In genomic region chr22:38187413-38188212, GRCh38 we compare ENCODE assay signal across 16 cellular contexts. TPM values are rescaled to one million over a fixed set of nuclear protein-coding genes. Genes with fewer than 3 reads are reported as not detected.
DNase-seq lines count a peak whose midpoint lies in the region; ATAC-seq, FAIRE-seq and TF ChIP-seq lines count a peak whose summit lies in the region.
"Had no signal": no experiment of that assay in that cellular context is flagged by ENCODE, and none has a peak within 500 bp of the region (broad histone marks: within the 10 kb centered on the region; RNA-seq: fewer than 3 reads in every experiment).

No MANE protein-coding gene starts in this region.

- POLR2A ChIA-PET in WTC11 (lab: Charles Lee): interaction anchor here (1.2 kb wide), 1 partner anchor 14 kb away, joined by 4 read pairs; the partner anchor contains the start of gene MAFF

- DNase-seq in HCEC 1CT (peak; percentile 52), NCI-H2171 treated with DMSO at 0.1 percent for 48 hours (lab: John Stamatoyannopoulos, UW) (peak; percentile 57), fibroblast of gingiva (ENCODE audit: low read depth) (peak; percentile 58), renal cortical epithelial cell (ENCODE audit: low read depth) (peak; percentile 80), kidney (no peak), NAMALWA (ENCODE audit: low spot score) (no peak), WTC11 (ENCODE audit: low spot score) (no peak)
- DNase-seq in effector CD4-positive, alpha-beta T cell: no peak
- DNase-seq: activated CD4-positive, alpha-beta T cell treated with anti-CD3 and anti-CD28 coated beads for 4 hours; brain microvascular endothelial cell; esophagus squamous epithelium had no signal

- CTCF ChIA-PET in WTC11 (lab: Charles Lee): interaction anchor here (1.3 kb wide), 1 partner anchor 90 kb away, joined by 3 read pairs; no protein-coding TSS in a partner anchor

- H3K4me1 ChIP-seq in kidney (ENCODE audit: control insufficient read depth in 1 of 2, insufficient read depth in 1 of 2, low read depth in 1 of 2, low read length in 2 of 2): no peaks in the 10 kb centered on the region

- no peak overlapping the region for H3K4me3 ChIP-seq in kidney (ENCODE audit: low read length in 2 of 2)
- H3K4me3 ChIP-seq: esophagus squamous epithelium, GM12878 had no signal

- no peaks in the 10 kb centered on the region for H3K36me3 ChIP-seq in kidney (ENCODE audit: control insufficient read depth in 1 of 2, insufficient read depth in 2 of 2, low read length in 2 of 2)
- H3K36me3 ChIP-seq: brain microvascular endothelial cell, esophagus squamous epithelium had no signal

- peaks cover 22% of the 10 kb centered on the region for H3K27me3 Mint-ChIP-seq in WTC11 (ENCODE audit: low read depth)

- no peaks in the 10 kb centered on the region for H3K9me3 ChIP-seq in kidney (ENCODE audit: control insufficient read depth in 1 of 2, low read length in 2 of 2)
- H3K9me3 ChIP-seq: esophagus squamous epithelium had no signal

- intact Hi-C loops in kidney (cut with DNase I): no loop called here

- ATAC-seq in WTC11: no peak
- ATAC-seq: GM12878 had no signal

- no peak overlapping the region for H3K4me3 Mint-ChIP-seq in WTC11
- H3K4me3 Mint-ChIP-seq: activated T-helper 1 cell treated with anti-CD3 and anti-CD28 coated beads, Interleukin-12 subunit alpha, Interleukin-12 subunit beta, Interleukin-2, Interleukin-4 antibody, amounts not matched to agents 30 ng/mL and 10 ng/mL and 1 ng/mL, durations not matched to agents 14 hours and 24 hours and 36 hours; neural crest cell had no signal

- H3K27ac Mint-ChIP-seq in WTC11: no peak overlapping the region
- H3K27ac Mint-ChIP-seq: activated T-helper 1 cell treated with anti-CD3 and anti-CD28 coated beads, Interleukin-12 subunit alpha, Interleukin-12 subunit beta, Interleukin-2, Interleukin-4 antibody, amounts not matched to agents 30 ng/mL and 10 ng/mL and 1 ng/mL, durations not matched to agents 14 hours and 24 hours and 36 hours had no signal

- H3K36me3 Mint-ChIP-seq in WTC11: no peaks in the 10 kb centered on the region

- no peak overlapping the region for H3K9ac ChIP-seq in kidney (ENCODE audit: low read length in 2 of 2)
- H3K9ac ChIP-seq: KMS-11 had no signal

- no peak overlapping the region for H3K27ac ChIP-seq in kidney (ENCODE audit: low read depth in 2 of 2, low read length in 2 of 2)
- H3K27ac ChIP-seq: brain microvascular endothelial cell, KMS-11 had no signal

- H3K9me3 Mint-ChIP-seq in WTC11: no peaks in the 10 kb centered on the region
- H3K9me3 Mint-ChIP-seq: activated T-helper 1 cell treated with anti-CD3 and anti-CD28 coated beads, Interleukin-12 subunit alpha, Interleukin-12 subunit beta, Interleukin-2, Interleukin-4 antibody, amounts not matched to agents 30 ng/mL and 10 ng/mL and 1 ng/mL, durations not matched to agents 14 hours and 24 hours and 36 hours; neural crest cell had no signal

- peaks cover 6% of the 10 kb centered on the region for H3K4me1 Mint-ChIP-seq in WTC11

- TF ChIP-seq CTCF in kidney (IDR thresholded peaks at IDR 0.05; ENCODE audit: borderline replicate concordance, extremely low read depth, insufficient read depth) (no peak), WTC11 (IDR thresholded peaks at IDR 0.05) (no peak)

- FAIRE-seq in kidney (lab: Jason Lieb, UNC): no peak
- FAIRE-seq: GM12878, islet of Langerhans had no signal

TF ChIP-seq in WTC11, 78 proteins besides CTCF, POLR2A, EP300 and RAD21:
- TF ChIP-seq PREB (CRISPR knock-in tag; IDR thresholded peaks at IDR 0.05; ENCODE audit: borderline replicate concordance) (no peak), RELA (CRISPR knock-in tag; IDR thresholded peaks at IDR 0.05; ENCODE audit: borderline replicate concordance) (no peak), FOXP1 (CRISPR knock-in tag; IDR thresholded peaks at IDR 0.05; ENCODE audit: borderline replicate concordance) (no peak), TEAD1 (CRISPR knock-in tag; IDR thresholded peaks at IDR 0.05) (no peak), TP53 (CRISPR knock-in tag; IDR thresholded peaks at IDR 0.05) (no peak), JAZF1 (CRISPR knock-in tag; IDR thresholded peaks at IDR 0.05) (no peak), ARID4B (CRISPR knock-in tag; IDR thresholded peaks at IDR 0.05; ENCODE audit: borderline replicate concordance) (no peak), IRF2 (CRISPR knock-in tag; IDR thresholded peaks at IDR 0.05; ENCODE audit: borderline replicate concordance, low read depth) (no peak), ZNF263 (CRISPR knock-in tag; IDR thresholded peaks at IDR 0.05; ENCODE audit: low read depth) (no peak), RORB (CRISPR knock-in tag; IDR thresholded peaks at IDR 0.05) (no peak), ELF4 (CRISPR knock-in tag; IDR thresholded peaks at IDR 0.05; ENCODE audit: low read depth) (no peak), ZNF219 (CRISPR knock-in tag; IDR thresholded peaks at IDR 0.05; ENCODE audit: borderline replicate concordance) (no peak), NR2C2 (CRISPR knock-in tag; IDR thresholded peaks at IDR 0.05) (no peak), GABPB1 (CRISPR knock-in tag; IDR thresholded peaks at IDR 0.05) (no peak), E2F1 (CRISPR knock-in tag; IDR thresholded peaks at IDR 0.05) (no peak), ZNF416 (CRISPR knock-in tag; IDR thresholded peaks at IDR 0.05) (no peak), JUN (CRISPR knock-in tag; IDR thresholded peaks at IDR 0.05) (no peak), ZNF121 (CRISPR knock-in tag; IDR thresholded peaks at IDR 0.05) (no peak), ZBTB43 (CRISPR knock-in tag; IDR thresholded peaks at IDR 0.05) (no peak)

RNA-seq across cellular contexts. Expression of gene PLA2G6, which starts 6.0 kb away (rescaled TPM):
- total RNA-seq in renal cortical epithelial cell (5.2 and 25.0 TPM in 2 replicates), kidney (61.6 TPM), WTC11 (2021) (29.9 to 44.1 TPM (median 37.6 TPM) in 3 replicates)
- polyA plus RNA-seq in kidney (ENCODE audit: insufficient read depth, low read depth, low replicate concordance): 26.6 TPM

RNA-seq across cellular contexts. Expression of gene MAFF, which starts 14.2 kb away (rescaled TPM):
- total RNA-seq in renal cortical epithelial cell: 18.1 and 34.2 TPM in 2 replicates
- 23.4 TPM for total RNA-seq in kidney
- polyA plus RNA-seq in kidney (ENCODE audit: insufficient read depth, low read depth, low replicate concordance): 2.2 TPM
- 4.6 to 6.1 TPM (median 5.7 TPM) in 3 replicates for total RNA-seq in WTC11 (2021)

Comparison
In these comparisons a context has a peak if more than half of its experiments do, and no peak if none do; other contexts are left out.
1. DNase-seq: peak in HCEC 1CT (single experiment), NCI-H2171 treated with DMSO at 0.1 percent for 48 hours (single experiment), fibroblast of gingiva (single experiment) and renal cortical epithelial cell (single experiment); none in kidney (single experiment), NAMALWA (single experiment), WTC11 (single experiment) and effector CD4-positive, alpha-beta T cell (single experiment).